2 cellular contexts compared by ENCODE assay signal in genomic region chr6:146544783-146545182, GRCh38.
TF ChIP-seq lines count a peak whose summit lies in the region.

No MANE protein-coding gene starts in this region.

TF ChIP-seq in SK-N-SH, 30 proteins besides CTCF, POLR2A, EP300 and RAD21 (continued from another document):
- TF ChIP-seq ZBTB33 (IDR thresholded peaks at IDR 0.05; ENCODE audit: borderline replicate concordance, low read depth) (no peak), MEF2A (IDR thresholded peaks at IDR 0.05; ENCODE audit: borderline replicate concordance, low read depth) (no peak), USF1 (IDR thresholded peaks at IDR 0.05; ENCODE audit: borderline replicate concordance, low read depth) (no peak), TEAD4 (IDR thresholded peaks at IDR 0.05; ENCODE audit: borderline replicate concordance, insufficient read depth) (no peak)

TF ChIP-seq in SK-N-SH treated with all-trans-retinoic acid at 6 μM for 48 hours, 23 proteins besides CTCF, POLR2A, EP300 and RAD21 (continued from another document):
- TF ChIP-seq ARNTL (CRISPR knock-in tag; IDR thresholded peaks at IDR 0.05; ENCODE audit: borderline replicate concordance, low read depth) (no peak), SNAI2 (CRISPR knock-in tag; IDR thresholded peaks at IDR 0.05) (no peak), OSR1 (CRISPR knock-in tag; IDR thresholded peaks at IDR 0.05) (no peak), RARB (CRISPR knock-in tag; IDR thresholded peaks at IDR 0.05) (no peak)
- TF ChIP-seq, protein P1, sequence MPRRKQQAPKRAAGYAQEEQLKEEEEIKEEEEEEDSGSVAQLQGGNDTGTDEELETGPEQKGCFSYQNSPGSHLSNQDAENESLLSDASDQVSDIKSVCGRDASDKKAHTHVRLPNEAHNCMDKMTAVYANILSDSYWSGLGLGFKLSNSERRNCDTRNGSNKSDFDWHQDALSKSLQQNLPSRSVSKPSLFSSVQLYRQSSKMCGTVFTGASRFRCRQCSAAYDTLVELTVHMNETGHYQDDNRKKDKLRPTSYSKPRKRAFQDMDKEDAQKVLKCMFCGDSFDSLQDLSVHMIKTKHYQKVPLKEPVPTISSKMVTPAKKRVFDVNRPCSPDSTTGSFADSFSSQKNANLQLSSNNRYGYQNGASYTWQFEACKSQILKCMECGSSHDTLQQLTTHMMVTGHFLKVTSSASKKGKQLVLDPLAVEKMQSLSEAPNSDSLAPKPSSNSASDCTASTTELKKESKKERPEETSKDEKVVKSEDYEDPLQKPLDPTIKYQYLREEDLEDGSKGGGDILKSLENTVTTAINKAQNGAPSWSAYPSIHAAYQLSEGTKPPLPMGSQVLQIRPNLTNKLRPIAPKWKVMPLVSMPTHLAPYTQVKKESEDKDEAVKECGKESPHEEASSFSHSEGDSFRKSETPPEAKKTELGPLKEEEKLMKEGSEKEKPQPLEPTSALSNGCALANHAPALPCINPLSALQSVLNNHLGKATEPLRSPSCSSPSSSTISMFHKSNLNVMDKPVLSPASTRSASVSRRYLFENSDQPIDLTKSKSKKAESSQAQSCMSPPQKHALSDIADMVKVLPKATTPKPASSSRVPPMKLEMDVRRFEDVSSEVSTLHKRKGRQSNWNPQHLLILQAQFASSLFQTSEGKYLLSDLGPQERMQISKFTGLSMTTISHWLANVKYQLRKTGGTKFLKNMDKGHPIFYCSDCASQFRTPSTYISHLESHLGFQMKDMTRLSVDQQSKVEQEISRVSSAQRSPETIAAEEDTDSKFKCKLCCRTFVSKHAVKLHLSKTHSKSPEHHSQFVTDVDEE (CRISPR knock-in tag; IDR thresholded peaks at IDR 0.05): no peak
TF ChIP-seq in SK-N-SH treated with all-trans-retinoic acid at 6 μM for 48 hours: peak in this region for 0.
